34 cellular contexts compared by ENCODE assay signal in the genomic region with DNA sequence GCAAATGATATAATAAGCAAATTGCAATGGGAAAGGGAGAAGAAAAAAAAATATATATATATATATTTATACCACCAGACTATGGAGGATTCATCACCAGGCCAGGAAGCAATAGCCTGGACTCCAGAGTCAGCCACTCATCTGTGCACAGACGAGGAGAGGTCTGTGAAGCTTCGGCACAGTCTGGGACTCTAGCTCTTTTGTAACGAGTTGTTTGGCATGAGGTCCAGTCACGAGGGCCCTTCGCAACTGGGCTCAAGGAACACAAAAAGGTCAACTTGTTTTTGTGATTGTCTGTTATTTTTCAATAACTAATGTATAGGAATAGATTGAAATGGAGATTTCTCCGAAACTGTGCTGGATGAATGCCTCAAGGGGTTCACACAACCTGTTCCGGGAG. TPM values are rescaled to one million over a fixed set of nuclear protein-coding genes. Genes with fewer than 3 reads are reported as not detected.
"Had no signal": no experiment of that assay in that cellular context is flagged by ENCODE, and none has a peak within 500 bp of the region (broad histone marks: within the 10 kb centered on the region; RNA-seq: fewer than 3 reads in every experiment).

No MANE protein-coding gene starts in this region.

- H3K36me3 ChIP-seq: adrenal gland, ascending aorta, breast epithelium, cardiac muscle cell, colonic mucosa, esophagus muscularis mucosa, gastrocnemius medialis, heart right ventricle had no signal

- H3K4me1 Mint-ChIP-seq: activated CD4-positive, alpha-beta memory T cell treated with anti-CD3 and anti-CD28 coated beads, Interleukin-2, amount 10 ng/mL, durations not matched to agents 7 days and 5 days; activated CD4-positive, alpha-beta T cell treated with anti-CD3 and anti-CD28 coated beads, Interleukin-2, amount 10 ng/mL, durations not matched to agents 7 days and 5 days; activated naive CD8-positive, alpha-beta T cell treated with anti-CD3 and anti-CD28 coated beads for 36 hours; activated naive CD8-positive, alpha-beta T cell treated with anti-CD3 and anti-CD28 coated beads, Interleukin-2, amount 50 U/mL, for 24 hours had no signal

- H3K27ac ChIP-seq: adrenal gland, ascending aorta, breast epithelium, cardiac muscle cell, colonic mucosa, esophagus muscularis mucosa, foreskin keratinocyte, gastrocnemius medialis, heart right ventricle had no signal

- H3K27me3 Mint-ChIP-seq: activated T-cell treated with anti-CD3 and anti-CD28 coated beads, Interleukin-2, amount 50 U/mL, for 24 hours had no signal

- H3K27ac Mint-ChIP-seq: activated CD4-positive, alpha-beta memory T cell treated with anti-CD3 and anti-CD28 coated beads, Interleukin-2, amount 10 ng/mL, durations not matched to agents 7 days and 5 days; activated CD4-positive, alpha-beta T cell treated with anti-CD3 and anti-CD28 coated beads, Interleukin-2, amount 10 ng/mL, durations not matched to agents 7 days and 5 days; activated naive CD4-positive, alpha-beta T cell treated with anti-CD3 and anti-CD28 coated beads for 36 hours; activated naive CD4-positive, alpha-beta T cell treated with anti-CD3 and anti-CD28 coated beads, Interleukin-2, amount 50 U/mL, for 24 hours; activated naive CD8-positive, alpha-beta T cell treated with anti-CD3 and anti-CD28 coated beads for 36 hours; activated naive CD8-positive, alpha-beta T cell treated with anti-CD3 and anti-CD28 coated beads, Interleukin-2, amount 50 U/mL, for 24 hours; activated T-cell treated with anti-CD3 and anti-CD28 coated beads, Interleukin-2, amount 50 U/mL, for 24 hours; activated T-cell treated with anti-CD3 and anti-CD28 coated beads, Interleukin-2, amount 50 U/mL, for 72 hours; brain; dendritic cell treated with granulocyte-macrophage colony-stimulating factor and Interleukin-4, amounts not matched to agents 40 ng/mL and 50 ng/mL, for 4 days had no signal

- H3K9me3 ChIP-seq: adrenal gland, ascending aorta, breast epithelium, colonic mucosa, esophagus muscularis mucosa, gastrocnemius medialis, heart right ventricle had no signal

- H3K4me3 Mint-ChIP-seq: activated CD4-positive, alpha-beta memory T cell treated with anti-CD3 and anti-CD28 coated beads, Interleukin-2, amount 10 ng/mL, durations not matched to agents 7 days and 5 days; activated CD4-positive, alpha-beta T cell treated with anti-CD3 and anti-CD28 coated beads, Interleukin-2, amount 10 ng/mL, durations not matched to agents 7 days and 5 days; activated naive CD4-positive, alpha-beta T cell treated with anti-CD3 and anti-CD28 coated beads for 36 hours; activated naive CD4-positive, alpha-beta T cell treated with anti-CD3 and anti-CD28 coated beads, Interleukin-2, amount 50 U/mL, for 24 hours; activated naive CD8-positive, alpha-beta T cell treated with anti-CD3 and anti-CD28 coated beads for 36 hours; activated naive CD8-positive, alpha-beta T cell treated with anti-CD3 and anti-CD28 coated beads, Interleukin-2, amount 50 U/mL, for 24 hours; activated T-cell treated with anti-CD3 and anti-CD28 coated beads, Interleukin-2, amount 50 U/mL, for 24 hours; activated T-cell treated with anti-CD3 and anti-CD28 coated beads, Interleukin-2, amount 50 U/mL, for 72 hours; brain; dendritic cell treated with granulocyte-macrophage colony-stimulating factor and Interleukin-4, amounts not matched to agents 40 ng/mL and 50 ng/mL, for 4 days had no signal

- H3K9me3 Mint-ChIP-seq: activated CD4-positive, alpha-beta memory T cell treated with anti-CD3 and anti-CD28 coated beads, Interleukin-2, amount 10 ng/mL, durations not matched to agents 7 days and 5 days; activated CD4-positive, alpha-beta T cell treated with anti-CD3 and anti-CD28 coated beads, Interleukin-2, amount 10 ng/mL, durations not matched to agents 7 days and 5 days; activated naive CD4-positive, alpha-beta T cell treated with anti-CD3 and anti-CD28 coated beads for 36 hours; activated naive CD4-positive, alpha-beta T cell treated with anti-CD3 and anti-CD28 coated beads, Interleukin-2, amount 50 U/mL, for 24 hours; activated naive CD8-positive, alpha-beta T cell treated with anti-CD3 and anti-CD28 coated beads for 36 hours; activated naive CD8-positive, alpha-beta T cell treated with anti-CD3 and anti-CD28 coated beads, Interleukin-2, amount 50 U/mL, for 24 hours; activated T-cell treated with anti-CD3 and anti-CD28 coated beads, Interleukin-2, amount 50 U/mL, for 24 hours; activated T-cell treated with anti-CD3 and anti-CD28 coated beads, Interleukin-2, amount 50 U/mL, for 72 hours; dendritic cell treated with granulocyte-macrophage colony-stimulating factor and Interleukin-4, amounts not matched to agents 40 ng/mL and 50 ng/mL, for 4 days had no signal

- H3K36me3 Mint-ChIP-seq: activated naive CD4-positive, alpha-beta T cell treated with anti-CD3 and anti-CD28 coated beads, Interleukin-2, amount 50 U/mL, for 24 hours; activated naive CD8-positive, alpha-beta T cell treated with anti-CD3 and anti-CD28 coated beads for 36 hours; brain had no signal

- DNase-seq: activated CD4-positive, alpha-beta memory T cell treated with anti-CD3 and anti-CD28 coated beads, Interleukin-2, amount 10 ng/mL, durations not matched to agents 7 days and 5 days; activated CD4-positive, alpha-beta T cell treated with anti-CD3 and anti-CD28 coated beads for 1 hour; activated CD4-positive, alpha-beta T cell treated with anti-CD3 and anti-CD28 coated beads for 4 hours; activated CD4-positive, alpha-beta T cell treated with anti-CD3 and anti-CD28 coated beads, Interleukin-2, amount 10 ng/mL, durations not matched to agents 7 days and 5 days; activated CD4-positive, alpha-beta T cell treated with anti-CD3 and anti-CD28 coated beads, Interleukin-2, amount 50 U/mL, for 4 hours; activated CD8-positive, alpha-beta memory T cell treated with anti-CD3 and anti-CD28 coated beads for 24 hours; activated CD8-positive, alpha-beta memory T cell treated with anti-CD3 and anti-CD28 coated beads, Interleukin-2, amount 50 U/mL, for 4 hours; activated effector memory CD4-positive, alpha-beta T cell treated with Interleukin-2 at 50 U/mL for 16 hours; activated naive CD4-positive, alpha-beta T cell treated with anti-CD3 and anti-CD28 coated beads for 36 hours; activated naive CD8-positive, alpha-beta T cell treated with anti-CD3 and anti-CD28 coated beads for 36 hours; activated naive CD8-positive, alpha-beta T cell treated with anti-CD3 and anti-CD28 coated beads, Interleukin-2, amount 50 U/mL, for 24 hours; activated T-cell treated with anti-CD3 and anti-CD28 coated beads for 4 hours; activated T-cell treated with anti-CD3 and anti-CD28 coated beads, Interleukin-2, amount 50 U/mL, for 24 hours; activated T-cell treated with anti-CD3 and anti-CD28 coated beads, Interleukin-2, amount 50 U/mL, for 72 hours; adrenal gland; amygdala; central memory CD4-positive, alpha-beta T cell; cerebellar nuclear complex; colonic mucosa; dorsolateral prefrontal cortex; effector memory CD4-positive, alpha-beta T cell; erythroblast; foreskin keratinocyte; gastrocnemius medialis; heart right ventricle; T-helper 2 cell had no signal

- H3K27me3 ChIP-seq: adrenal gland, ascending aorta, breast epithelium, cardiac muscle cell, colonic mucosa, dorsolateral prefrontal cortex, esophagus muscularis mucosa, gastrocnemius medialis, heart right ventricle had no signal

- ATAC-seq: activated naive CD8-positive, alpha-beta T cell treated with anti-CD3 and anti-CD28 coated beads, Interleukin-2, amount 50 U/mL, for 24 hours; activated T-cell treated with anti-CD3 and anti-CD28 coated beads, Interleukin-2, amount 50 U/mL, for 72 hours; foreskin keratinocyte; gastrocnemius medialis; heart right ventricle had no signal

- H3K4me1 ChIP-seq: colonic mucosa, foreskin keratinocyte had no signal

- H3K4me3 ChIP-seq: adrenal gland, ascending aorta, breast epithelium, cardiac muscle cell, colonic mucosa, dorsolateral prefrontal cortex, esophagus muscularis mucosa, gastrocnemius medialis, heart right ventricle had no signal

RNA-seq across cellular contexts. Expression of gene FGF1, which starts 14.7 kb away (rescaled TPM):
- total RNA-seq: activated CD4-positive, alpha-beta memory T cell treated with anti-CD3 and anti-CD28 coated beads, Interleukin-2, amount 10 ng/mL, durations not matched to agents 7 days and 5 days; activated CD4-positive, alpha-beta T cell treated with anti-CD3 and anti-CD28 coated beads, Interleukin-2, amount 10 ng/mL, durations not matched to agents 7 days and 5 days; activated naive CD4-positive, alpha-beta T cell treated with anti-CD3 and anti-CD28 coated beads for 36 hours; activated naive CD8-positive, alpha-beta T cell treated with anti-CD3 and anti-CD28 coated beads for 36 hours; activated T-cell treated with anti-CD3 and anti-CD28 coated beads, Interleukin-2, amount 50 U/mL, for 72 hours; cardiac muscle cell; T-helper 1 cell treated with Interleukin-12 subunit alpha and Interleukin-12 subunit beta and Interleukin-4 antibody, amounts not matched to agents 30 ng/mL and 1 ng/mL, for 36 hours had no signal
- polyA plus RNA-seq: cardiac muscle cell had no signal
